ENCODE assay signal across 19 cellular contexts in genomic region chr4:133102612-133103409, GRCh38. TPM values are rescaled to one million over a fixed set of nuclear protein-coding genes. Genes with fewer than 3 reads are reported as not detected.
A peak's percentile ranks its signal among the peaks of the same experiment; 100 is the strongest.
DNase-seq lines count a peak whose midpoint lies in the region; ATAC-seq, FAIRE-seq and TF ChIP-seq lines count a peak whose summit lies in the region.
"Had no signal": no experiment of that assay in that cellular context is flagged by ENCODE, and none has a peak within 500 bp of the region (broad histone marks: within the 10 kb centered on the region; RNA-seq: fewer than 3 reads in every experiment).

No MANE protein-coding gene starts in this region.

- peak overlapping the region; percentile 34; the same call in 1 of the 2 replicates for H2AFZ ChIP-seq in OCI-LY1 (ENCODE audit: low read length)
- 0 out of 2 replicates have a peak overlapping the region, but pooled peaks have one; percentile 18 for H2AFZ ChIP-seq in H1 (ENCODE audit: low read length)

- no peak overlapping the region for H2BK15ac ChIP-seq in H1 (ENCODE audit: low read length)

- H3K27ac ChIP-seq in cardiac muscle cell: no peak overlapping the region
- no peak overlapping the region for H3K27ac ChIP-seq in OCI-LY1 (ENCODE audit: low read depth, low read length, poor library complexity, severe bottlenecking)
- H3K27ac ChIP-seq in H1 (ENCODE audit: low read depth, low read length): no peak overlapping the region
- H3K27ac ChIP-seq: 22Rv1 had no signal

- no peak overlapping the region for H2AK5ac ChIP-seq in H1 (ENCODE audit: low read depth, low read length)

- no peak overlapping the region for H3K9ac ChIP-seq in OCI-LY1 (ENCODE audit: low read length)
- no peak overlapping the region for H3K9ac ChIP-seq in H1 (replicated peaks in 1 of 4; ENCODE audit: extremely low read depth in 1 of 4, low read depth in 3 of 4, low read length in 3 of 4)

- no peak overlapping the region for H3K14ac ChIP-seq in H1 (ENCODE audit: insufficient read length)

- no peak for ATAC-seq in left ventricle myocardium superior
- no peak for ATAC-seq in HG03442 (IDR thresholded peaks at IDR 0.05; ENCODE audit: unreplicated experiment)
- ATAC-seq in GM21529 (IDR thresholded peaks at IDR 0.05; ENCODE audit: unreplicated experiment): no peak
- ATAC-seq in GM19467 (IDR thresholded peaks at IDR 0.05; ENCODE audit: unreplicated experiment): no peak

- H3K79me1 ChIP-seq in H1 (ENCODE audit: low read depth, low read length): no peaks in the 10 kb centered on the region

- H2BK5ac ChIP-seq in H1 (ENCODE audit: low read depth, low read length): no peak overlapping the region

- TF ChIP-seq POLR2A in H1 (IDR thresholded peaks at IDR 0.05; ENCODE audit: control extremely low read depth in 1 of 2, low read depth in 2 of 2, low read length in 2 of 2): no peak

- H3K4me2 ChIP-seq in OCI-LY1 (ENCODE audit: low read length): no peak overlapping the region
- no peak overlapping the region for H3K4me2 ChIP-seq in H1 (ENCODE audit: insufficient read depth in 1 of 2, low read depth in 2 of 2, low read length in 2 of 2)

- TF ChIP-seq CTCF in cardiac muscle cell (IDR thresholded peaks at IDR 0.05; ENCODE audit: low read depth, low read length): peak; percentile 7
- no peak for TF ChIP-seq CTCF in OCI-LY1 (IDR thresholded peaks at IDR 0.05; ENCODE audit: low read length)
- TF ChIP-seq CTCF in H1 (IDR thresholded peaks at IDR 0.05; ENCODE audit: control extremely low read depth in 1 of 3, insufficient read depth in 1 of 3, low read depth in 1 of 3, low read length in 3 of 3): peak in 1 of 3 experiments; percentile 23; a peak in 1 of 4 replicates

- FAIRE-seq in H1 (lab: Jason Lieb, UNC): no peak

- no peak overlapping the region for H4K8ac ChIP-seq in H1 (ENCODE audit: extremely low read depth, insufficient read depth, low read length)

- H3K4me3 ChIP-seq in cardiac muscle cell (no peak overlapping the region), OCI-LY1 (ENCODE audit: low read depth, low read length, poor library complexity, severe bottlenecking) (no peak overlapping the region), H1 (ENCODE audit: extremely low read depth in 1 of 4, insufficient read depth in 2 of 4, low read depth in 3 of 4, low read length in 4 of 4) (no peak overlapping the region)

- no peak overlapping the region for H3K23ac ChIP-seq in H1 (ENCODE audit: insufficient read length)

- no peaks in the 10 kb centered on the region for H4K20me1 ChIP-seq in OCI-LY1 (ENCODE audit: insufficient read depth, low read length)
- no peaks in the 10 kb centered on the region for H4K20me1 ChIP-seq in H1 (replicated peaks in 1 of 2; ENCODE audit: control insufficient read depth in 1 of 2, insufficient read depth in 2 of 2, low read length in 2 of 2)

- CTCF ChIA-PET in H1 (lab: Charles Lee; ENCODE audit: partially characterized antibody): interaction anchor here (1.2 kb wide), 1 partner anchor 25 kb away, joined by 4 read pairs; no protein-coding TSS in a partner anchor

- H3K9me3 ChIP-seq in cardiac muscle cell (ENCODE audit: low read depth) (no peaks in the 10 kb centered on the region), OCI-LY1 (ENCODE audit: low read length) (peaks cover 9% of the 10 kb centered on the region), H1 (ENCODE audit: insufficient read depth in 2 of 2, low read depth in 1 of 2, low read length in 1 of 2) (peaks cover 0 to 5% of the 10 kb centered on the region in 2 experiments; a peak in 1 of 4 replicates)

- peak; percentile 36 to 42; a peak in 3 of 4 replicates for TF ChIP-seq RAD21 in H1 (IDR thresholded peaks at IDR 0.05 in 1 of 2, conservative IDR thresholded peaks at IDR 0.05 in 1 of 2; ENCODE audit: low read depth in 2 of 2, low read length in 2 of 2)

- H3K79me2 ChIP-seq in OCI-LY1 (ENCODE audit: insufficient read depth, low read length): no peaks in the 10 kb centered on the region
- no peaks in the 10 kb centered on the region for H3K79me2 ChIP-seq in H1 (ENCODE audit: control insufficient read depth in 1 of 2, insufficient read depth in 2 of 2, low read length in 2 of 2)

- H4K91ac ChIP-seq in H1 (replicated peaks; ENCODE audit: insufficient read length, low read length): no peak overlapping the region

- H3K36me3 ChIP-seq in cardiac muscle cell: no peaks in the 10 kb centered on the region
- no peaks in the 10 kb centered on the region for H3K36me3 ChIP-seq in OCI-LY1 (ENCODE audit: insufficient read depth, low read length)
- H3K36me3 ChIP-seq in H1 (ENCODE audit: control insufficient read depth in 2 of 4, insufficient read depth in 4 of 4, low read length in 3 of 4): no peaks in the 10 kb centered on the region

- no peak for TF ChIP-seq EP300 in H1 (IDR thresholded peaks at IDR 0.05; ENCODE audit: borderline replicate concordance in 1 of 2, low read depth in 2 of 2, low read length in 2 of 2)

- H3K4ac ChIP-seq in H1 (replicated peaks; ENCODE audit: insufficient read length, low read depth, low read length): no peak overlapping the region

- peak in 1 of 2 donors; percentile 4 for DNase-seq in cardiac muscle cell (ENCODE audit: low read depth in 1 of 2, low spot score in 1 of 2)
- no peak for DNase-seq in left ventricle myocardium superior
- DNase-seq in H1 (ENCODE audit: low read depth in 1 of 2, low spot score in 2 of 2): no peak
- no peak for DNase-seq in NCI-H446 (lab: John Stamatoyannopoulos, UW)
- DNase-seq: AML-193, COR-L47, DMS 273 treated with DMSO at 0.1 percent for 48 hours, GDM1, KBM-7, NCI-H1417 treated with DMSO at 0.1 percent for 48 hours, NCI-H187 treated with DMSO at 0.1 percent for 48 hours, NCI-H226, NCI-H524 treated with DMSO at 0.1 percent for 48 hours had no signal

- no peak overlapping the region for H3K18ac ChIP-seq in H1 (ENCODE audit: extremely low read depth, low read length)

- no peak overlapping the region for H2BK120ac ChIP-seq in H1 (replicated peaks; ENCODE audit: low read depth, low read length)

- WGBS in H1 (ENCODE audit: extremely low coverage in 1 of 2, insufficient coverage in 1 of 2, insufficient read length in 1 of 2, insufficient replicate concordance in 2 of 2, low coverage in 1 of 2, low lambda C conversion rate in 2 of 2, missing lambda C conversion rate in 1 of 2), 2 experiments: 86% methylated on average over 4 of the region's 4 CpGs; no CpG with 5 or more reads in 1 of the 2 experiments

- no peaks in the 10 kb centered on the region for H3K9me2 ChIP-seq in OCI-LY1 (ENCODE audit: low read depth, low read length)

- H2BK20ac ChIP-seq in H1 (ENCODE audit: low read length): no peak overlapping the region

- POLR2A ChIA-PET in H1 (lab: Charles Lee; ENCODE audit: partially characterized antibody): no interaction called here

- no peaks in the 10 kb centered on the region for H3F3A ChIP-seq in OCI-LY1 (ENCODE audit: insufficient read depth, low read length)

- H3K27me3 ChIP-seq in cardiac muscle cell (no peaks in the 10 kb centered on the region), OCI-LY1 (ENCODE audit: insufficient read depth, low read length) (no peaks in the 10 kb centered on the region), H1 (replicated peaks in 1 of 4; ENCODE audit: control insufficient read depth in 3 of 4, extremely low read depth in 1 of 4, insufficient read depth in 3 of 4, low read length in 3 of 4) (no peaks in the 10 kb centered on the region)

- intact Hi-C loops in left ventricle myocardium superior (cut with micrococcal nuclease): no loop called here

- no peaks in the 10 kb centered on the region for H3K23me2 ChIP-seq in H1 (ENCODE audit: low read depth, low read length)

- H3K56ac ChIP-seq in H1 (replicated peaks; ENCODE audit: insufficient read length, low read depth, low read length): no peak overlapping the region

- H4K5ac ChIP-seq in H1 (ENCODE audit: insufficient read length, low read depth, low read length): no peak overlapping the region

- H3K4me1 ChIP-seq in cardiac muscle cell (ENCODE audit: low read depth): no peaks in the 10 kb centered on the region
- H3K4me1 ChIP-seq in OCI-LY1 (ENCODE audit: insufficient read depth, low read length, severe bottlenecking): no peaks in the 10 kb centered on the region
- peaks cover 0 to 5% (median 0%) of the 10 kb centered on the region in 4 experiments; a peak in 1 of 7 replicates for H3K4me1 ChIP-seq in H1 (replicated peaks in 1 of 4; ENCODE audit: control insufficient read depth in 3 of 4, insufficient read depth in 4 of 4, low read length in 3 of 4)

- H2BK12ac ChIP-seq in H1 (ENCODE audit: low read depth, low read length): no peak overlapping the region

TF ChIP-seq in H1, 55 proteins besides CTCF, POLR2A, EP300 and RAD21 (continues in another document):
- TF ChIP-seq NANOG (IDR thresholded peaks at IDR 0.05; ENCODE audit: insufficient read depth, low read depth, low read length, poor library complexity, severe bottlenecking) (no peak), BRCA1 (IDR thresholded peaks at IDR 0.05; ENCODE audit: low read depth, low read length) (no peak), TCF12 (IDR thresholded peaks at IDR 0.05; ENCODE audit: low read depth, low read length) (no peak), TAF1 (IDR thresholded peaks at IDR 0.05; ENCODE audit: low read depth, low read length) (no peak), RXRA (IDR thresholded peaks at IDR 0.05; ENCODE audit: insufficient read depth, low read depth, low read length) (no peak), CREB1 (IDR thresholded peaks at IDR 0.05) (no peak), SP1 (IDR thresholded peaks at IDR 0.05; ENCODE audit: low read depth, low read length) (no peak)
- TF ChIP-seq, protein P1, sequence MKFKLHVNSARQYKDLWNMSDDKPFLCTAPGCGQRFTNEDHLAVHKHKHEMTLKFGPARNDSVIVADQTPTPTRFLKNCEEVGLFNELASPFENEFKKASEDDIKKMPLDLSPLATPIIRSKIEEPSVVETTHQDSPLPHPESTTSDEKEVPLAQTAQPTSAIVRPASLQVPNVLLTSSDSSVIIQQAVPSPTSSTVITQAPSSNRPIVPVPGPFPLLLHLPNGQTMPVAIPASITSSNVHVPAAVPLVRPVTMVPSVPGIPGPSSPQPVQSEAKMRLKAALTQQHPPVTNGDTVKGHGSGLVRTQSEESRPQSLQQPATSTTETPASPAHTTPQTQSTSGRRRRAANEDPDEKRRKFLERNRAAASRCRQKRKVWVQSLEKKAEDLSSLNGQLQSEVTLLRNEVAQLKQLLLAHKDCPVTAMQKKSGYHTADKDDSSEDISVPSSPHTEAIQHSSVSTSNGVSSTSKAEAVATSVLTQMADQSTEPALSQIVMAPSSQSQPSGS (IDR thresholded peaks at IDR 0.05; ENCODE audit: low read length): no peak

RNA-seq across cellular contexts. Expression of gene PCDH10, which starts 46.3 kb away (rescaled TPM):
- 1.1 and 3.0 TPM in 2 replicates for total RNA-seq in cardiac muscle cell
- 0.50 and 0.57 TPM in 2 replicates for polyA plus RNA-seq in cardiac muscle cell
- 0.05 TPM for total RNA-seq in left ventricle myocardium superior
- 9.3 and 10.0 TPM in 2 replicates for total RNA-seq in H1 (2021; fragmentation: NEBNext Ultra II Directional; extraction: Animal tissue kit (Norgen Biotek cat#: 25700))
- polyA plus RNA-seq in H1 (2011; rRNA removed): 2.2 and 3.0 TPM in 2 replicates
- 2.6 TPM for polyA plus RNA-seq in H1 (2011; cell fraction: cytosol; rRNA removed)
- polyA plus RNA-seq in H1 (2011; cell fraction: nucleus; rRNA removed): 5.5 TPM
- polyA plus RNA-seq in H1 (2012, experiment 1 of 2): 1.9 to 3.1 TPM (median 2.6 TPM) in 4 replicates
- polyA plus RNA-seq in H1 (2012, experiment 2 of 2): 1.1 TPM
- 24.2 TPM for polyA plus RNA-seq in H1 (2013, experiment 1 of 2)
- polyA plus RNA-seq in H1 (2013, experiment 2 of 2): 22.9 TPM
- polyA minus RNA-seq in H1 (2011; rRNA and poly(A)+ RNA removed): 5.8 and 6.0 TPM in 2 replicates
- 4.3 TPM for polyA minus RNA-seq in H1 (2011; cell fraction: cytosol; rRNA and poly(A)+ RNA removed)
- polyA minus RNA-seq in H1 (2011; cell fraction: nucleus; rRNA and poly(A)+ RNA removed): 11.5 TPM
- total RNA-seq: MCF 10A had no signal
